Comparison of ENCODE assay signal across 15 cellular contexts in the genomic region with DNA sequence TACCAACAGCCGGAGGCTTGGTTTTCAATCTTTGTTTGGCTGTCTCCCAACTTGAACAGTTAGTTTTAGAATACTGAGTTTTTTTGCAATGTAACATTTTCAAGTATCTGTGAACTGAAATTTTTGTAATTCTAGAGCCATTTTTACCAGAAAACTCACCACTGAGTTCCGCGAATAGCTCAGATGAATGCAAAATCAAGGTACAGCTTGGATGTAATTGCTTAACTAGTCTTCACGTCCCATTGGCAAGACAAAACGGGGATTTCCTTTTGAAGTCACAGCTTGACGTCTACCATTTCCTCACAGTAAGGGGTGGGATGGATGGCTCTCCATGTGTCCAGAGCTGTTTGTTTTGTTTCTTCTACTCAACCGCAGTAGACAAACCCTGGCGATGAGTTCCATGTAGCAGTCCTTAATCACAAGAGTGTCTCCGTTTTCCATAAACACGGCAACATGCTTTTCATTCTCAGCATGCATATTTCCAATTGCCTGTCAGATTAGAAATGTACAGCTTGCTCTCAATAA. TPM values are rescaled to one million over a fixed set of nuclear protein-coding genes. Genes with fewer than 3 reads are reported as not detected.
"Had no signal": no experiment of that assay in that cellular context is flagged by ENCODE, and none has a peak within 500 bp of the region (broad histone marks: within the 10 kb centered on the region; RNA-seq: fewer than 3 reads in every experiment).

No MANE protein-coding gene starts in this region.

- H3K27ac ChIP-seq: coronary artery, gastroesophageal sphincter, heart left ventricle, left lung, transverse colon had no signal

- DNase-seq: activated CD4-positive, alpha-beta T cell treated with anti-CD3 and anti-CD28 coated beads, Interleukin-2, amount 50 U/mL, for 1 hour; activated CD8-positive, alpha-beta memory T cell treated with anti-CD3 and anti-CD28 coated beads, Interleukin-2, amount 50 U/mL, for 4 hours; activated naive CD4-positive, alpha-beta T cell treated with anti-CD3 and anti-CD28 coated beads, Interleukin-2, amount 10 ng/mL, durations not matched to agents 7 days and 5 days; activated naive CD8-positive, alpha-beta T cell treated with anti-CD3 and anti-CD28 coated beads, Interleukin-2, amount 50 U/mL, for 24 hours; activated T-cell treated with anti-CD3 and anti-CD28 coated beads, Interleukin-2, amount 50 U/mL, for 4 hours; anterior cingulate cortex; left lung; stimulated activated naive CD8-positive, alpha-beta T cell treated with anti-CD3 and anti-CD28 coated beads, Interleukin-15, Interleukin-2, amounts not matched to agents 100 U/mL and 50 U/mL, for 24 hours; substantia nigra; T-helper 9 cell; transverse colon had no signal

- ATAC-seq: activated naive CD8-positive, alpha-beta T cell treated with anti-CD3 and anti-CD28 coated beads, Interleukin-2, amount 50 U/mL, for 24 hours; activated T-cell treated with anti-CD3 and anti-CD28 coated beads, Interleukin-2, amount 50 U/mL, for 4 hours; gastroesophageal sphincter; heart left ventricle; left lung; stimulated activated naive CD8-positive, alpha-beta T cell treated with anti-CD3 and anti-CD28 coated beads, Interleukin-15, Interleukin-2, amounts not matched to agents 100 U/mL and 50 U/mL, for 24 hours had no signal

- H3K27me3 ChIP-seq: gastroesophageal sphincter, heart left ventricle, left lung, transverse colon had no signal

- H3K4me1 ChIP-seq: gastroesophageal sphincter, heart left ventricle, left lung, transverse colon had no signal

RNA-seq across cellular contexts. Expression of a gene that starts 55.8 kb away (rescaled TPM):
- total RNA-seq: mononuclear cell had no signal
